Comparison of ENCODE assay signal across 14 cellular contexts in genomic region chr2:190853659-190854386, GRCh38. TPM values are rescaled to one million over a fixed set of nuclear protein-coding genes. Genes with fewer than 3 reads are reported as not detected.
DNase-seq lines count a peak whose midpoint lies in the region; ATAC-seq, FAIRE-seq and TF ChIP-seq lines count a peak whose summit lies in the region.
"Had no signal": no experiment of that assay in that cellular context is flagged by ENCODE, and none has a peak within 500 bp of the region (broad histone marks: within the 10 kb centered on the region; RNA-seq: fewer than 3 reads in every experiment).

No MANE protein-coding gene starts in this region.

- H3K9me3 ChIP-seq in GM12878 (replicated peaks; ENCODE audit: control insufficient read depth, insufficient read depth, low read length) (no peaks in the 10 kb centered on the region), transverse colon (no peaks in the 10 kb centered on the region), Caco-2 (no peaks in the 10 kb centered on the region)

- no TSS peak for BruUV-seq in GM12878 (replicated peaks; lab: Mats Ljungman, UMichigan)
- BruUV-seq in Caco-2 (replicated peaks; lab: Mats Ljungman, UMichigan) = no TSS peak

- DNase-seq in left ventricle myocardium superior (no peak), Right ventricle myocardium inferior (ENCODE audit: missing footprints) (no peak), GM12878 (ENCODE audit: low read depth, low spot score) (no peak), transverse colon (no peak), Caco-2 (no peak), OCI-M2 (lab: John Stamatoyannopoulos, UW; ENCODE audit: unreplicated experiment) (no peak), globus pallidus (ENCODE audit: low spot score) (no peak)
- DNase-seq: ACHN; activated CD4-positive, alpha-beta T cell treated with anti-CD3 and anti-CD28 coated beads, Interleukin-2, amount 50 U/mL, for 48 hours; activated naive CD8-positive, alpha-beta T cell treated with anti-CD3 and anti-CD28 coated beads, Interleukin-2, amount 10 ng/mL, durations not matched to agents 7 days and 5 days; natural killer cell; NCI-H1436 treated with DMSO at 0.1 percent for 48 hours had no signal

- TF ChIP-seq EP300 in GM12878 (IDR thresholded peaks at IDR 0.05; ENCODE audit: borderline replicate concordance in 1 of 2, control insufficient read depth in 1 of 2, low read depth in 2 of 2, low read length in 2 of 2) (no peak), transverse colon (IDR thresholded peaks at IDR 0.05; ENCODE audit: low read depth) (no peak)

- no peaks in the 10 kb centered on the region for H4K20me1 ChIP-seq in GM12878 (ENCODE audit: control insufficient read depth, insufficient read depth)

- H3K36me3 Mint-ChIP-seq in Caco-2 (ENCODE audit: insufficient read depth, unreplicated experiment) = no peaks in the 10 kb centered on the region
- H3K36me3 Mint-ChIP-seq: activated naive CD8-positive, alpha-beta T cell treated with anti-CD3 and anti-CD28 coated beads, Interleukin-2, amount 10 ng/mL, durations not matched to agents 7 days and 5 days; natural killer cell; stimulated activated effector memory CD8-positive, alpha-beta T cell treated with anti-CD3 and anti-CD28 coated beads, Interleukin-12 subunit alpha, Interleukin-12 subunit beta, amount 100 ng/mL, for 72 hours had no signal

- in situ Hi-C loops in GM12878 (cut with MboI) = no loop called here
- in situ Hi-C loops in transverse colon (cut with MboI; ENCODE audit: low pct_ligation_motif_present in 1 of 4, low pct_unique_long_range_greater_than_20kb in 1 of 4, low sequenced_read_pairs in 3 of 4) = no loop called here

- CTCF ChIA-PET in GM12878 (lab: Yijun Ruan, JAX) (interaction anchor here (0.7 to 2.5 kb wide), 8 partner anchors 23 to 199 kb away, joined by 3 to 10 read pairs (median 4); no protein-coding TSS in a partner anchor), Caco-2 (lab: Charles Lee) (no interaction called here)

- no peak for TF ChIP-seq CTCF in GM12878 (IDR thresholded peaks at IDR 0.05 in 2 of 3, conservative IDR thresholded peaks at IDR 0.05 in 1 of 3; ENCODE audit: control insufficient read depth in 2 of 3, extremely low read depth in 1 of 3, insufficient read depth in 1 of 3, low read depth in 3 of 3, low read length in 3 of 3)
- TF ChIP-seq CTCF in transverse colon (IDR thresholded peaks at IDR 0.05) = no peak
- TF ChIP-seq CTCF in Caco-2 (IDR thresholded peaks at IDR 0.05; ENCODE audit: insufficient read depth in 1 of 2, low read depth in 1 of 2, low read length in 1 of 2, severe bottlenecking in 1 of 2, unreplicated experiment in 1 of 2) = no peak

- H3K4me1 ChIP-seq in GM12878 (ENCODE audit: control insufficient read depth, insufficient read depth, low read length) (no peaks in the 10 kb centered on the region), transverse colon (peaks cover 0 to 20% (median 16%) of the 10 kb centered on the region in 4 donors), Caco-2 (peaks cover 37% of the 10 kb centered on the region)

- 50% methylated on average over 2 of the region's 2 CpGs for WGBS in GM12878 (ENCODE audit: insufficient coverage, insufficient replicate concordance, low lambda C conversion rate, missing lambda C conversion rate)
- WGBS in transverse colon (ENCODE audit: low coverage in 1 of 2), 2 donors = 14 to 33% methylated on average over 2 of the region's 2 CpGs

- H3K4me2 ChIP-seq in GM12878 (ENCODE audit: control insufficient read depth, insufficient read depth) = peak overlapping the region; percentile 11; the same call in 1 of the 2 replicates

- H3K4me3 ChIP-seq in GM12878 = no peak overlapping the region
- no peak overlapping the region for H3K4me3 ChIP-seq in transverse colon
- H3K4me3 ChIP-seq in Caco-2 (ENCODE audit: low read depth, low read length) = no peak overlapping the region

- FAIRE-seq in GM12878 (lab: Jason Lieb, UNC) = no peak

- H3K27me3 ChIP-seq in GM12878 (replicated peaks in 1 of 2; ENCODE audit: control insufficient read depth in 2 of 2, insufficient read depth in 2 of 2, low read length in 1 of 2) = no peaks in the 10 kb centered on the region
- no peaks in the 10 kb centered on the region for H3K27me3 ChIP-seq in transverse colon
- no peaks in the 10 kb centered on the region for H3K27me3 ChIP-seq in Caco-2 (replicated peaks; ENCODE audit: control insufficient read depth, insufficient read depth, low read length)

- H3K9ac ChIP-seq in GM12878 (ENCODE audit: control insufficient read depth, insufficient read depth, low read length) = no peak overlapping the region

- H3K27ac Mint-ChIP-seq in Caco-2 (ENCODE audit: unreplicated experiment) = no peak overlapping the region
- H3K27ac Mint-ChIP-seq: activated naive CD8-positive, alpha-beta T cell treated with anti-CD3 and anti-CD28 coated beads, Interleukin-2, amount 10 ng/mL, durations not matched to agents 7 days and 5 days; natural killer cell; stimulated activated effector memory CD8-positive, alpha-beta T cell treated with anti-CD3 and anti-CD28 coated beads, Interleukin-12 subunit alpha, Interleukin-12 subunit beta, amount 100 ng/mL, for 72 hours had no signal

- SMC1A ChIA-PET in GM12878 (lab: Charles Lee; ENCODE audit: uncharacterized antibody, unreplicated experiment) = interaction anchor here (0.7 to 1.5 kb wide), 7 partner anchors 21 to 175 kb away, joined by 3 to 8 read pairs (median 4); no protein-coding TSS in a partner anchor

- intact Hi-C loops in left ventricle myocardium superior (cut with micrococcal nuclease) = loop anchor here (10.0 kb wide), 1 partner anchor 171 kb away; no protein-coding TSS in a partner anchor
- intact Hi-C loops in Right ventricle myocardium inferior (cut with DNase I) = loop anchor here (5.0 kb wide), 1 partner anchor 158 kb away; the partner anchor contains the start of gene STAT1
- intact Hi-C loops in GM12878 (cut with micrococcal nuclease; ENCODE audit: unreplicated experiment) = loop anchor here (1.0 to 5.0 kb wide), 2 partner anchors 28 to 108 kb away; no protein-coding TSS in a partner anchor
- intact Hi-C loops in transverse colon (cut with DNase I; ENCODE audit: low total_unique reads) = no loop called here
- intact Hi-C loops in Caco-2 (cut with micrococcal nuclease; ENCODE audit: unreplicated experiment) = loop anchor here (1.0 to 2.0 kb wide), 6 partner anchors 10 to 93 kb away; partner anchors contain the start of gene GLS

- H2AFZ ChIP-seq in GM12878 (ENCODE audit: control insufficient read depth, low read depth, low read length) = no peak overlapping the region

- H3K9me3 Mint-ChIP-seq in Caco-2 (ENCODE audit: unreplicated experiment) = no peaks in the 10 kb centered on the region
- H3K9me3 Mint-ChIP-seq: activated naive CD8-positive, alpha-beta T cell treated with anti-CD3 and anti-CD28 coated beads, Interleukin-2, amount 10 ng/mL, durations not matched to agents 7 days and 5 days; natural killer cell; stimulated activated effector memory CD8-positive, alpha-beta T cell treated with anti-CD3 and anti-CD28 coated beads, Interleukin-12 subunit alpha, Interleukin-12 subunit beta, amount 100 ng/mL, for 72 hours had no signal

- no peaks in the 10 kb centered on the region for H3K27me3 Mint-ChIP-seq in Caco-2 (ENCODE audit: insufficient read depth, unreplicated experiment)

- TF ChIP-seq RAD21 in GM12878 (IDR thresholded peaks at IDR 0.05; ENCODE audit: insufficient read depth, low read depth, low read length) = no peak

- H3K4me3 Mint-ChIP-seq in Caco-2 (ENCODE audit: unreplicated experiment) = no peak overlapping the region
- H3K4me3 Mint-ChIP-seq: activated naive CD8-positive, alpha-beta T cell treated with anti-CD3 and anti-CD28 coated beads, Interleukin-2, amount 10 ng/mL, durations not matched to agents 7 days and 5 days; natural killer cell; stimulated activated effector memory CD8-positive, alpha-beta T cell treated with anti-CD3 and anti-CD28 coated beads, Interleukin-12 subunit alpha, Interleukin-12 subunit beta, amount 100 ng/mL, for 72 hours had no signal

- peaks cover 34% of the 10 kb centered on the region for H3K4me1 Mint-ChIP-seq in Caco-2 (ENCODE audit: low read depth, unreplicated experiment)
- H3K4me1 Mint-ChIP-seq: activated naive CD8-positive, alpha-beta T cell treated with anti-CD3 and anti-CD28 coated beads, Interleukin-2, amount 10 ng/mL, durations not matched to agents 7 days and 5 days; natural killer cell had no signal

- RAD21 ChIA-PET in GM12878 (lab: Charles Lee; ENCODE audit: unreplicated experiment) = interaction anchor here (0.5 to 1.0 kb wide), 3 partner anchors 21 to 73 kb away, joined by 3 read pairs; partner anchors contain the start of gene GLS

- POLR2A ChIA-PET in GM12878 (lab: Charles Lee) (interaction anchor here (0.6 to 1.0 kb wide), 2 partner anchors 39 to 147 kb away, joined by 3 read pairs; no protein-coding TSS in a partner anchor), Caco-2 (lab: Charles Lee) (no interaction called here)

- no peak for TF ChIP-seq POLR2A in GM12878 (IDR thresholded peaks at IDR 0.05; ENCODE audit: low read depth, low read length)
- no peak for TF ChIP-seq POLR2A in transverse colon (IDR thresholded peaks at IDR 0.05)

- ATAC-seq in left ventricle myocardium superior (peak; percentile 48), Right ventricle myocardium inferior (no peak), HG03175 (IDR thresholded peaks at IDR 0.05; ENCODE audit: unreplicated experiment) (peak; percentile 65), GM12878 (peak; percentile 74)
- ATAC-seq: natural killer cell; stimulated activated effector memory CD8-positive, alpha-beta T cell treated with anti-CD3 and anti-CD28 coated beads, Interleukin-12 subunit alpha, Interleukin-12 subunit beta, amount 100 ng/mL, for 72 hours had no signal

- no peaks in the 10 kb centered on the region for H3K79me2 ChIP-seq in GM12878 (ENCODE audit: control insufficient read depth, insufficient read depth, low read length)

- H3K27ac ChIP-seq in GM12878 (ENCODE audit: control insufficient read depth, insufficient read depth) = no peak overlapping the region
- H3K27ac ChIP-seq in transverse colon = peak overlapping the region; percentile 17 to 45 (median 38)

- no peaks in the 10 kb centered on the region for H3K36me3 ChIP-seq in GM12878 (ENCODE audit: control insufficient read depth in 2 of 2, insufficient read depth in 2 of 2, low read length in 1 of 2)
- no peaks in the 10 kb centered on the region for H3K36me3 ChIP-seq in transverse colon
- peaks cover 2% of the 10 kb centered on the region for H3K36me3 ChIP-seq in Caco-2 (ENCODE audit: control insufficient read depth, insufficient read depth, low read length)

RNA-seq across cellular contexts. Expression of gene GLS, which starts 26.8 kb away (rescaled TPM):
- total RNA-seq in left ventricle myocardium superior (52.2 TPM), Right ventricle myocardium inferior (44.8 TPM), GM12878 (2014; rRNA removed) (96.2 and 109 TPM in 2 replicates), GM12878 (2014; rRNA removed; fragmentation: Illumina TruSeq; extraction: Trizol) (107 and 109 TPM in 2 replicates), GM12878 (2021) (121 and 129 TPM in 2 replicates), transverse colon (100 to 1,000 TPM in 1 of 4 donors, 10 to 100 TPM in 3; 58.0 to 141 (median 68.7) TPM), Caco-2 (2022) (107 and 136 TPM in 2 replicates)
- 427 and 463 TPM in 2 replicates for total RNA-seq in GM12878 (2013; cell fraction: nucleolus; rRNA removed)
- 36.5 TPM for polyA plus RNA-seq in GM12878 (2011; ENCODE audit: low read depth)
- polyA plus RNA-seq in GM12878 (2011; rRNA removed) (145 and 191 TPM in 2 replicates), GM12878 (2014; fragmentation: Illumina TruSeq; extraction: Trizol) (73.6 and 96.1 TPM in 2 replicates), GM12878 (2014; fragmentation: Nextera tagmentation; extraction: Ambion mirVana) (10 to 100 TPM; 23.7 to 30.5 TPM), GM12878 (2014; rRNA removed) (55.8 and 68.0 TPM in 2 replicates), GM12878 (2016; fragmentation: Nextera tagmentation; extraction: Ambion mirVana) (10 to 100 TPM; 15.7 to 48.8 TPM)
- 26.4 and 27.0 TPM in 2 replicates for polyA plus RNA-seq in GM12878 (2011; cell fraction: cytosol; rRNA removed)
- 118 and 148 TPM in 2 replicates for polyA plus RNA-seq in GM12878 (2011; cell fraction: nucleus; rRNA removed)
- 56.9 and 65.3 TPM in 2 replicates for polyA plus RNA-seq in GM12878 (2012)
- 155 and 229 TPM in 2 replicates for polyA minus RNA-seq in GM12878 (2011; rRNA and poly(A)+ RNA removed)
- polyA minus RNA-seq in GM12878 (2011; cell fraction: cytosol; rRNA and poly(A)+ RNA removed) = 35.5 and 56.9 TPM in 2 replicates
- 173 and 288 TPM in 2 replicates for polyA minus RNA-seq in GM12878 (2011; cell fraction: nucleus; rRNA and poly(A)+ RNA removed)
